15 cellular contexts compared by ENCODE assay signal in genomic region chr12:98799822-98800221, GRCh38.
"Had no signal": no experiment of that assay in that cellular context is flagged by ENCODE, and none has a peak within 500 bp of the region (broad histone marks: within the 10 kb centered on the region; RNA-seq: fewer than 3 reads in every experiment).

No MANE protein-coding gene starts in this region.

- H3K9me3 ChIP-seq: SJCRH30 had no signal

- H3K4me3 ChIP-seq: SJCRH30 had no signal

- H3K27ac ChIP-seq: RWPE1, SJCRH30 had no signal

- H3K4me1 ChIP-seq: SJCRH30 had no signal

- DNase-seq: KBM-7; NCI-H1048; NCI-H1105; NCI-H1436 treated with DMSO at 0.1 percent for 48 hours; NCI-H1694 treated with DMSO at 0.1 percent for 48 hours; NCI-H1930; NCI-H2081; NCI-H2107; NCI-H446 treated with DMSO at 0.1 percent for 48 hours; NCI-H510A treated with DMSO at 0.1 percent for 48 hours; NCI-H526; NK-92 treated with Interleukin-12 subunit alpha and Interleukin-12 subunit beta, amount 100 ng/mL, for 24 hours; SHP77 treated with DMSO at 0.1 percent for 48 hours; SJCRH30 had no signal

- H3K36me3 ChIP-seq: SJCRH30 had no signal
